35 cellular contexts compared by ENCODE assay signal in genomic region chr2:51251356-51251755, GRCh38.
"Had no signal": no experiment of that assay in that cellular context is flagged by ENCODE, and none has a peak within 500 bp of the region (broad histone marks: within the 10 kb centered on the region; RNA-seq: fewer than 3 reads in every experiment).

No MANE protein-coding gene starts in this region.

- H3K27ac Mint-ChIP-seq: activated B cell treated with CpG ODN at 0.5 μM for 24 hours; activated CD4-positive, alpha-beta memory T cell treated with anti-CD3 and anti-CD28 coated beads, Interleukin-2, amount 10 ng/mL, durations not matched to agents 7 days and 5 days; activated CD4-positive, alpha-beta T cell treated with anti-CD3 and anti-CD28 coated beads for 36 hours; activated CD4-positive, alpha-beta T cell treated with anti-CD3 and anti-CD28 coated beads, Interleukin-2, amount 10 ng/mL, durations not matched to agents 7 days and 5 days; activated CD8-positive, alpha-beta memory T cell treated with anti-CD3 and anti-CD28 coated beads, Interleukin-2, amount 10 ng/mL, durations not matched to agents 7 days and 5 days; activated CD8-positive, alpha-beta T cell treated with anti-CD3 and anti-CD28 coated beads, Interleukin-2, amount 10 ng/mL, durations not matched to agents 7 days and 5 days; activated naive CD4-positive, alpha-beta T cell treated with anti-CD3 and anti-CD28 coated beads, Interleukin-2, amount 10 ng/mL, durations not matched to agents 7 days and 5 days; activated naive CD4-positive, alpha-beta T cell treated with anti-CD3 and anti-CD28 coated beads, Interleukin-2, amount 50 U/mL, for 24 hours; activated naive CD8-positive, alpha-beta T cell; activated T-cell treated with anti-CD3 and anti-CD28 coated beads, Interleukin-2, amount 50 U/mL, for 24 hours; activated T-helper 2 cell treated with anti-CD3 and anti-CD28 coated beads, Interferon-gamma antibody, Interleukin-2, Interleukin-4, amounts not matched to agents 10 μg/mL and 5 μg/mL and 100 μg/mL, durations not matched to agents 14 hours and 24 hours and 36 hours; T-helper 1 cell treated with Interleukin-12 subunit alpha and Interleukin-12 subunit beta and Interleukin-4 antibody, amounts not matched to agents 30 μg/mL and 1 μg/mL, for 36 hours; T-helper 2 cell treated with Interferon-gamma antibody and Interleukin-4, amounts not matched to agents 5 μg/mL and 100 μg/mL, for 36 hours had no signal

- ATAC-seq: activated CD4-positive, alpha-beta T cell treated with anti-CD3 and anti-CD28 coated beads for 36 hours; activated CD8-positive, alpha-beta memory T cell treated with anti-CD3 and anti-CD28 coated beads, Interleukin-2, amount 10 ng/mL, durations not matched to agents 7 days and 5 days; activated CD8-positive, alpha-beta T cell treated with anti-CD3 and anti-CD28 coated beads, Interleukin-2, amount 10 ng/mL, durations not matched to agents 7 days and 5 days; body of pancreas had no signal

- FAIRE-seq: astrocyte, TTC549 had no signal

- H3K36me3 Mint-ChIP-seq: activated CD8-positive, alpha-beta memory T cell treated with anti-CD3 and anti-CD28 coated beads, Interleukin-2, amount 10 ng/mL, durations not matched to agents 7 days and 5 days; activated naive CD4-positive, alpha-beta T cell treated with anti-CD3 and anti-CD28 coated beads, Interleukin-2, amount 10 ng/mL, durations not matched to agents 7 days and 5 days; activated naive CD4-positive, alpha-beta T cell treated with anti-CD3 and anti-CD28 coated beads, Interleukin-2, amount 50 U/mL, for 24 hours; activated naive CD8-positive, alpha-beta T cell had no signal

- H3K4me3 ChIP-seq: adrenal gland, body of pancreas, breast epithelium had no signal

- H3K9me3 ChIP-seq: adrenal gland, body of pancreas, breast epithelium had no signal

- H3K9me3 Mint-ChIP-seq: activated CD4-positive, alpha-beta T cell treated with anti-CD3 and anti-CD28 coated beads, Interleukin-2, amount 10 ng/mL, durations not matched to agents 7 days and 5 days had no signal

- H3K4me1 ChIP-seq: adrenal gland, body of pancreas, breast epithelium had no signal

- H3K27me3 ChIP-seq: adrenal gland, body of pancreas, brain microvascular endothelial cell, breast epithelium had no signal

- H3K36me3 ChIP-seq: adrenal gland, brain microvascular endothelial cell, breast epithelium had no signal

- H3K4me3 Mint-ChIP-seq: activated B cell treated with CpG ODN at 0.5 μM for 24 hours; activated CD4-positive, alpha-beta memory T cell treated with anti-CD3 and anti-CD28 coated beads, Interleukin-2, amount 10 ng/mL, durations not matched to agents 7 days and 5 days; activated CD4-positive, alpha-beta T cell treated with anti-CD3 and anti-CD28 coated beads for 36 hours; activated CD4-positive, alpha-beta T cell treated with anti-CD3 and anti-CD28 coated beads, Interleukin-2, amount 10 ng/mL, durations not matched to agents 7 days and 5 days; activated CD8-positive, alpha-beta memory T cell treated with anti-CD3 and anti-CD28 coated beads, Interleukin-2, amount 10 ng/mL, durations not matched to agents 7 days and 5 days; activated CD8-positive, alpha-beta T cell treated with anti-CD3 and anti-CD28 coated beads, Interleukin-2, amount 10 ng/mL, durations not matched to agents 7 days and 5 days; activated naive CD4-positive, alpha-beta T cell treated with anti-CD3 and anti-CD28 coated beads, Interleukin-2, amount 10 ng/mL, durations not matched to agents 7 days and 5 days; activated naive CD4-positive, alpha-beta T cell treated with anti-CD3 and anti-CD28 coated beads, Interleukin-2, amount 50 U/mL, for 24 hours; activated naive CD8-positive, alpha-beta T cell; activated T-cell treated with anti-CD3 and anti-CD28 coated beads, Interleukin-2, amount 50 U/mL, for 24 hours; T-helper 1 cell treated with Interleukin-12 subunit alpha and Interleukin-12 subunit beta and Interleukin-4 antibody, amounts not matched to agents 30 μg/mL and 1 μg/mL, for 36 hours; T-helper 2 cell treated with Interferon-gamma antibody and Interleukin-4, amounts not matched to agents 5 μg/mL and 100 μg/mL, for 36 hours had no signal

- H3K27me3 Mint-ChIP-seq: activated B cell treated with CpG ODN at 0.5 μM for 24 hours; activated CD4-positive, alpha-beta memory T cell treated with anti-CD3 and anti-CD28 coated beads, Interleukin-2, amount 10 ng/mL, durations not matched to agents 7 days and 5 days; activated CD4-positive, alpha-beta T cell treated with anti-CD3 and anti-CD28 coated beads for 36 hours; activated CD4-positive, alpha-beta T cell treated with anti-CD3 and anti-CD28 coated beads, Interleukin-2, amount 10 ng/mL, durations not matched to agents 7 days and 5 days; activated CD8-positive, alpha-beta memory T cell treated with anti-CD3 and anti-CD28 coated beads, Interleukin-2, amount 10 ng/mL, durations not matched to agents 7 days and 5 days; activated naive CD4-positive, alpha-beta T cell treated with anti-CD3 and anti-CD28 coated beads, Interleukin-2, amount 10 ng/mL, durations not matched to agents 7 days and 5 days; activated naive CD4-positive, alpha-beta T cell treated with anti-CD3 and anti-CD28 coated beads, Interleukin-2, amount 50 U/mL, for 24 hours; activated naive CD8-positive, alpha-beta T cell; activated T-cell treated with anti-CD3 and anti-CD28 coated beads, Interleukin-2, amount 50 U/mL, for 24 hours had no signal

- H3K27ac ChIP-seq: adrenal gland, body of pancreas, brain microvascular endothelial cell, breast epithelium, VCaP had no signal

- H3K4me1 Mint-ChIP-seq: activated B cell treated with CpG ODN at 0.5 μM for 24 hours; activated CD4-positive, alpha-beta memory T cell treated with anti-CD3 and anti-CD28 coated beads, Interleukin-2, amount 10 ng/mL, durations not matched to agents 7 days and 5 days; activated CD4-positive, alpha-beta T cell treated with anti-CD3 and anti-CD28 coated beads for 36 hours; activated CD4-positive, alpha-beta T cell treated with anti-CD3 and anti-CD28 coated beads, Interleukin-2, amount 10 ng/mL, durations not matched to agents 7 days and 5 days; activated CD8-positive, alpha-beta memory T cell treated with anti-CD3 and anti-CD28 coated beads, Interleukin-2, amount 10 ng/mL, durations not matched to agents 7 days and 5 days; activated naive CD4-positive, alpha-beta T cell treated with anti-CD3 and anti-CD28 coated beads, Interleukin-2, amount 10 ng/mL, durations not matched to agents 7 days and 5 days; activated naive CD4-positive, alpha-beta T cell treated with anti-CD3 and anti-CD28 coated beads, Interleukin-2, amount 50 U/mL, for 24 hours had no signal

- DNase-seq: activated B cell treated with CpG ODN at 0.5 μM for 24 hours; activated CD4-positive, alpha-beta memory T cell treated with anti-CD3 and anti-CD28 coated beads, Interleukin-2, amount 10 ng/mL, durations not matched to agents 7 days and 5 days; activated CD4-positive, alpha-beta T cell treated with anti-CD3 and anti-CD28 coated beads for 36 hours; activated CD4-positive, alpha-beta T cell treated with anti-CD3 and anti-CD28 coated beads for 48 hours; activated CD4-positive, alpha-beta T cell treated with anti-CD3 and anti-CD28 coated beads, Interleukin-2, amount 10 ng/mL, durations not matched to agents 7 days and 5 days; activated CD4-positive, alpha-beta T cell treated with anti-CD3 and anti-CD28 coated beads, Interleukin-2, amount 50 U/mL, for 48 hours; activated CD4-positive, CD25-positive, alpha-beta regulatory T cell treated with anti-CD3 and anti-CD28 coated beads, Interleukin-2, amount 50 U/mL, for 72 hours; activated CD8-positive, alpha-beta memory T cell treated with anti-CD3 and anti-CD28 coated beads for 24 hours; activated CD8-positive, alpha-beta memory T cell treated with anti-CD3 and anti-CD28 coated beads, Interleukin-2, amount 10 ng/mL, durations not matched to agents 7 days and 5 days; activated CD8-positive, alpha-beta memory T cell treated with anti-CD3 and anti-CD28 coated beads, Interleukin-2, amount 50 U/mL, for 48 hours; activated CD8-positive, alpha-beta T cell treated with anti-CD3 and anti-CD28 coated beads, Interleukin-2, amount 10 ng/mL, durations not matched to agents 7 days and 5 days; activated effector memory CD4-positive, alpha-beta T cell treated with Interleukin-2 at 50 U/mL for 16 hours; activated gamma-delta T cell; activated naive CD4-positive, alpha-beta T cell treated with anti-CD3 and anti-CD28 coated beads, Interleukin-2, amount 10 ng/mL, durations not matched to agents 7 days and 5 days; activated naive CD4-positive, alpha-beta T cell treated with Interleukin-2 at 50 U/mL for 16 hours; activated T-cell treated with anti-CD3 and anti-CD28 coated beads, Interleukin-2, amount 50 U/mL, for 24 hours; activated T-cell treated with anti-CD3 and anti-CD28 coated beads, Interleukin-2, amount 50 U/mL, for 48 hours; adrenal gland; amniotic stem cell; aorta; body of pancreas; brain microvascular endothelial cell; central memory CD4-positive, alpha-beta T cell; T-helper 1 cell; T-helper 2 cell; T-helper 9 cell had no signal
